1 cellular context compared by ENCODE assay signal in the genomic region with DNA sequence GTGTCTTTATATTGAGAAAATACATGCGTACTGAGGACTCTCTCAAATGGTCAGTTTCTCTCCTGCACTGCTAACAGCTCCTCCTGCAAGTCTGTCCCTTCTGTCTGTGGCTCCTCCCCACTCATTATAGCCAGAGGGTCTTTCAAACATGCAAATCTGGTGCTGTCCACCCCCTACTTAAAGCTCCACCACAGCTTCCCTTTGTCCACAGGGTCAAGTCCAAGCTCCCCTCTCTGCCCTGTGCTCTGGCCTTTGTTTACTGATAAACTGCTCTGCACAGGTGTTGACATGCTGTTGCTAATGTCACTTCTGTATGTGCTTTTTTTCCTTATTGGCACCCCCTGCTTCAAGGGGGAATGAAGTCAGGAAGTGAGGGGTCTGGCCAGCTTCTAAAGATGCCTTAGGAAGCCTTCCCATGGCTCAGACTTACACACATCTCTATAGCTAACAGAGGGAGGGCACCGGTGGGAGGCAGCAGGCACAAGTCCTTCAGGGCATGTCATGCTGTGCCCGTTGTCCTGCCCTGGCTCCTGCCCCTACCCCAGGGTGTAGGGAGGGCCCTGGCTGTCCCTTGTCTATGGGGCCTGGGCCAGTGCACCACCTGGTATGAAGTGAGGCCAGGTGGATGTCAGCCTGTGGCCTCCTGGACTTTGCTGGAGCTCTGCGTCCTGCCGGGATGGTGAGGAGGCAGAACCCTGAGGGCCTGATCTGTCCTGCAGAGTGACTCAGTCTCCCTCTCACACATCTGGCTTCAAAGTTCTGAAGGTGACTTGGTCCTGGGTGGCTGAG.
TF ChIP-seq lines count a peak whose summit lies in the region.

No MANE protein-coding gene starts in this region.

TF ChIP-seq in SK-N-SH treated with all-trans-retinoic acid at 6 μM for 48 hours, 23 proteins besides CTCF, POLR2A, EP300 and RAD21 (continued from another document):
- TF ChIP-seq PPARA (CRISPR knock-in tag; IDR thresholded peaks at IDR 0.05; ENCODE audit: borderline replicate concordance) (no peak), ZFP30 (CRISPR knock-in tag; IDR thresholded peaks at IDR 0.05) (no peak), GLIS3 (CRISPR knock-in tag; IDR thresholded peaks at IDR 0.05) (no peak), SNAI2 (CRISPR knock-in tag; IDR thresholded peaks at IDR 0.05) (no peak), ISL1 (CRISPR knock-in tag; IDR thresholded peaks at IDR 0.05) (no peak), ESRRG (CRISPR knock-in tag; IDR thresholded peaks at IDR 0.05) (no peak), RARB (CRISPR knock-in tag; IDR thresholded peaks at IDR 0.05) (no peak), ZC3H10 (CRISPR knock-in tag; IDR thresholded peaks at IDR 0.05) (no peak), ARNTL (CRISPR knock-in tag; IDR thresholded peaks at IDR 0.05; ENCODE audit: borderline replicate concordance, low read depth) (no peak), ZNF70 (CRISPR knock-in tag; IDR thresholded peaks at IDR 0.05) (no peak), ZNF8 (CRISPR knock-in tag; IDR thresholded peaks at IDR 0.05) (no peak), TOX (CRISPR knock-in tag; IDR thresholded peaks at IDR 0.05; ENCODE audit: borderline replicate concordance) (no peak), POU6F1 (CRISPR knock-in tag; IDR thresholded peaks at IDR 0.05; ENCODE audit: borderline replicate concordance, low read depth) (no peak), ZFP3 (CRISPR knock-in tag; IDR thresholded peaks at IDR 0.05) (no peak), OSR1 (CRISPR knock-in tag; IDR thresholded peaks at IDR 0.05) (no peak), TCF4 (CRISPR knock-in tag; IDR thresholded peaks at IDR 0.05; ENCODE audit: borderline replicate concordance) (no peak)
- TF ChIP-seq, protein P1, sequence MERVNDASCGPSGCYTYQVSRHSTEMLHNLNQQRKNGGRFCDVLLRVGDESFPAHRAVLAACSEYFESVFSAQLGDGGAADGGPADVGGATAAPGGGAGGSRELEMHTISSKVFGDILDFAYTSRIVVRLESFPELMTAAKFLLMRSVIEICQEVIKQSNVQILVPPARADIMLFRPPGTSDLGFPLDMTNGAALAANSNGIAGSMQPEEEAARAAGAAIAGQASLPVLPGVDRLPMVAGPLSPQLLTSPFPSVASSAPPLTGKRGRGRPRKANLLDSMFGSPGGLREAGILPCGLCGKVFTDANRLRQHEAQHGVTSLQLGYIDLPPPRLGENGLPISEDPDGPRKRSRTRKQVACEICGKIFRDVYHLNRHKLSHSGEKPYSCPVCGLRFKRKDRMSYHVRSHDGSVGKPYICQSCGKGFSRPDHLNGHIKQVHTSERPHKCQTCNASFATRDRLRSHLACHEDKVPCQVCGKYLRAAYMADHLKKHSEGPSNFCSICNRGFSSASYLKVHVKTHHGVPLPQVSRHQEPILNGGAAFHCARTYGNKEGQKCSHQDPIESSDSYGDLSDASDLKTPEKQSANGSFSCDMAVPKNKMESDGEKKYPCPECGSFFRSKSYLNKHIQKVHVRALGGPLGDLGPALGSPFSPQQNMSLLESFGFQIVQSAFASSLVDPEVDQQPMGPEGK (CRISPR knock-in tag; IDR thresholded peaks at IDR 0.05; ENCODE audit: borderline replicate concordance) = no peak
- TF ChIP-seq, protein P2, sequence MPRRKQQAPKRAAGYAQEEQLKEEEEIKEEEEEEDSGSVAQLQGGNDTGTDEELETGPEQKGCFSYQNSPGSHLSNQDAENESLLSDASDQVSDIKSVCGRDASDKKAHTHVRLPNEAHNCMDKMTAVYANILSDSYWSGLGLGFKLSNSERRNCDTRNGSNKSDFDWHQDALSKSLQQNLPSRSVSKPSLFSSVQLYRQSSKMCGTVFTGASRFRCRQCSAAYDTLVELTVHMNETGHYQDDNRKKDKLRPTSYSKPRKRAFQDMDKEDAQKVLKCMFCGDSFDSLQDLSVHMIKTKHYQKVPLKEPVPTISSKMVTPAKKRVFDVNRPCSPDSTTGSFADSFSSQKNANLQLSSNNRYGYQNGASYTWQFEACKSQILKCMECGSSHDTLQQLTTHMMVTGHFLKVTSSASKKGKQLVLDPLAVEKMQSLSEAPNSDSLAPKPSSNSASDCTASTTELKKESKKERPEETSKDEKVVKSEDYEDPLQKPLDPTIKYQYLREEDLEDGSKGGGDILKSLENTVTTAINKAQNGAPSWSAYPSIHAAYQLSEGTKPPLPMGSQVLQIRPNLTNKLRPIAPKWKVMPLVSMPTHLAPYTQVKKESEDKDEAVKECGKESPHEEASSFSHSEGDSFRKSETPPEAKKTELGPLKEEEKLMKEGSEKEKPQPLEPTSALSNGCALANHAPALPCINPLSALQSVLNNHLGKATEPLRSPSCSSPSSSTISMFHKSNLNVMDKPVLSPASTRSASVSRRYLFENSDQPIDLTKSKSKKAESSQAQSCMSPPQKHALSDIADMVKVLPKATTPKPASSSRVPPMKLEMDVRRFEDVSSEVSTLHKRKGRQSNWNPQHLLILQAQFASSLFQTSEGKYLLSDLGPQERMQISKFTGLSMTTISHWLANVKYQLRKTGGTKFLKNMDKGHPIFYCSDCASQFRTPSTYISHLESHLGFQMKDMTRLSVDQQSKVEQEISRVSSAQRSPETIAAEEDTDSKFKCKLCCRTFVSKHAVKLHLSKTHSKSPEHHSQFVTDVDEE (CRISPR knock-in tag; IDR thresholded peaks at IDR 0.05) = no peak
- TF ChIP-seq, protein P3, sequence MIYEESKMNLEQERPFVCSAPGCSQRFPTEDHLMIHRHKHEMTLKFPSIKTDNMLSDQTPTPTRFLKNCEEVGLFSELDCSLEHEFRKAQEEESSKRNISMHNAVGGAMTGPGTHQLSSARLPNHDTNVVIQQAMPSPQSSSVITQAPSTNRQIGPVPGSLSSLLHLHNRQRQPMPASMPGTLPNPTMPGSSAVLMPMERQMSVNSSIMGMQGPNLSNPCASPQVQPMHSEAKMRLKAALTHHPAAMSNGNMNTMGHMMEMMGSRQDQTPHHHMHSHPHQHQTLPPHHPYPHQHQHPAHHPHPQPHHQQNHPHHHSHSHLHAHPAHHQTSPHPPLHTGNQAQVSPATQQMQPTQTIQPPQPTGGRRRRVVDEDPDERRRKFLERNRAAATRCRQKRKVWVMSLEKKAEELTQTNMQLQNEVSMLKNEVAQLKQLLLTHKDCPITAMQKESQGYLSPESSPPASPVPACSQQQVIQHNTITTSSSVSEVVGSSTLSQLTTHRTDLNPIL (CRISPR knock-in tag; IDR thresholded peaks at IDR 0.05; ENCODE audit: low read depth) = no peak
TF ChIP-seq in SK-N-SH treated with all-trans-retinoic acid at 6 μM for 48 hours: peak in this region for 0.
